15 cellular contexts compared by ENCODE assay signal in the genomic region with DNA sequence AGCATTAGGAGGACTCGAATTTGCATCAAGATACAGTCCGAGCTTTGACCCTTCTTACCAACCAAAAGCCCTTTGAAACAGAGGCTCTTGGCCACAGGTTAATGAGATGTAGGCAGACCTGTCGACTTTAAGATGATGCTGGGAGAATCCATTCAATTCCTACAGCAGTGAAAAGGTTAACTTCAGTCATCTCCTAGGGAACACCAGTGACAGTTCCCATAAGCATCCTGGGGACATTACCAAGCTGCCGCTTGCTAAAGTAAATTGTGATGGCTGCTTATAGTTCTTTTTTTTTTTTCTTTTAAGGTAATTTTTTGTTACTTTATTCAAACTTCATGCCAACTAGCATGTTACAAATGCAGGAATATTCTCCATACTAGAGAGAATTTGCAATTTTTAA.
"Had no signal": no experiment of that assay in that cellular context is flagged by ENCODE, and none has a peak within 500 bp of the region (broad histone marks: within the 10 kb centered on the region; RNA-seq: fewer than 3 reads in every experiment).

No MANE protein-coding gene starts in this region.

- H3K4me1 ChIP-seq: gastrocnemius medialis, heart right ventricle, parathyroid adenoma, testis had no signal

- H3K27ac ChIP-seq: coronary artery, epithelial cell of prostate, gastrocnemius medialis, heart right ventricle, parathyroid adenoma, testis had no signal

- DNase-seq: activated CD4-positive, alpha-beta T cell treated with anti-CD3 and anti-CD28 coated beads, Interleukin-2, amount 50 U/mL, for 1 hour; activated CD4-positive, CD25-positive, alpha-beta regulatory T cell; activated naive CD4-positive, alpha-beta T cell treated with anti-CD3 and anti-CD28 coated beads, Interleukin-2, amount 10 ng/mL, durations not matched to agents 7 days and 5 days; activated T-cell treated with anti-CD3 and anti-CD28 coated beads for 4 hours; effector CD8-positive, alpha-beta T cell; gastrocnemius medialis; heart right ventricle; left ventricle myocardium superior; mesenchymal stem cell; stimulated activated CD4-positive, alpha-beta T cell treated with anti-CD3 and anti-CD28 coated beads, Interleukin-4, amount 100 ng/mL, for 24 hours; stimulated activated naive CD8-positive, alpha-beta T cell treated with anti-CD3 and anti-CD28 coated beads, Interleukin-15, amount 100 ng/mL, for 72 hours; testis had no signal

- H2AFZ ChIP-seq: parathyroid adenoma had no signal

- H3K27me3 ChIP-seq: gastrocnemius medialis, testis had no signal

- H3K36me3 ChIP-seq: gastrocnemius medialis, heart right ventricle had no signal

- H3K4me3 ChIP-seq: coronary artery, gastrocnemius medialis, heart right ventricle, testis had no signal

- H3K9me3 ChIP-seq: gastrocnemius medialis, heart right ventricle, testis had no signal

- H3K9ac ChIP-seq: parathyroid adenoma had no signal

- ATAC-seq: gastrocnemius medialis; heart right ventricle; left ventricle myocardium superior; stimulated activated naive CD8-positive, alpha-beta T cell treated with anti-CD3 and anti-CD28 coated beads, Interleukin-15, amount 100 ng/mL, for 72 hours had no signal

- H3K79me2 ChIP-seq: parathyroid adenoma had no signal
